Comparison of ENCODE assay signal across 27 cellular contexts in the genomic region with DNA sequence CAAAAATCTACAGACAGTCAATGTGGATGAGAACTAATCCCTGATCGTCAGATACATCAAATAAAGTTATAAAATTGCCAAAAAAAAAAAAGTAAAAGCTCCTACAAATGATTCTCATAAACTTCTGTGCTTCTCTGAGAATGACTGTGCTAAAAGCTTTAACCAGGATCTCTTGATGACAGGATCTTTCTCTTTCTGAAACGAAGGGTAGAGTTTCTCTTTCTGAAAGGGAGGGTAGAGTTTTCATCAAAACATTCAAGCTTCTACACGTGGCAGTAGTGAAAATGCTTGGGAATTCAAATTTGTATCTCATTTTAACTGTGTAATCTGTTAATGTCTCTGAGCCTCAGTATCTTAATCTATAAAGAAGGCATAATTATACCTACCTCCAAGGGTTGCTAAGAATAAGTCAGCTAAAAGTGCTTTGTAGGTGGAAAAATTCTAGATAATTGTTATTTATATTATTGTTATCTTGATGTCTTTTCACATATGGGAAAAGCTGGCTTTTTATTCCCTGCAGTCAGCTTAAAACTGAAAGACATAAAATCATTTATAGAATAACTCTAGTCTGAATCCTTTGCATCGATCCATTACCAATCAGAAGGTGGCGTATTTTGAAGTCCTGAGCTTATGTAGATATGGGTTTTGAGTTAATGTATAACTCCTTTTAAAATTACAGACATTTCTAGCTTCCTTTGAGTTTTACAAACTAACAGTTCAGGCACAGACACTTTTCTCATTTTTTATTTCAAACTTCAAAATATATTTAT.
DNase-seq lines count a peak whose midpoint lies in the region; ATAC-seq, FAIRE-seq and TF ChIP-seq lines count a peak whose summit lies in the region.
"Had no signal": no experiment of that assay in that cellular context is flagged by ENCODE, and none has a peak within 500 bp of the region (broad histone marks: within the 10 kb centered on the region; RNA-seq: fewer than 3 reads in every experiment).

No MANE protein-coding gene starts in this region.

- H3K36me3 ChIP-seq in pancreas = no peaks in the 10 kb centered on the region
- no peaks in the 10 kb centered on the region for H3K36me3 ChIP-seq in spleen
- H3K36me3 ChIP-seq: BE2C, HAP-1 had no signal

- H3K27ac ChIP-seq in C4-2B = no peak overlapping the region
- peak overlapping the region in 1 of 4 donors; percentile 55 for H3K27ac ChIP-seq in pancreas
- no peak overlapping the region for H3K27ac ChIP-seq in spleen

- peak; percentile 13; the same call in 1 of the 2 replicates for TF ChIP-seq CTCF in C4-2B (conservative IDR thresholded peaks at IDR 0.05)
- no peak for TF ChIP-seq CTCF in pancreas (IDR thresholded peaks at IDR 0.05)
- no peak for TF ChIP-seq CTCF in spleen (IDR thresholded peaks at IDR 0.05 in 8 of 11, conservative IDR thresholded peaks at IDR 0.05 in 3 of 11)

- H3K9me3 ChIP-seq in pancreas = no peaks in the 10 kb centered on the region
- H3K9me3 ChIP-seq in spleen = no peaks in the 10 kb centered on the region
- H3K9me3 ChIP-seq: BE2C, Caco-2, HAP-1, SK-N-SH had no signal

- TF ChIP-seq POLR2A in spleen (IDR thresholded peaks at IDR 0.05) = no peak

- peaks cover 5 to 19% (median 16%) of the 10 kb centered on the region in 3 donors for H3K4me1 ChIP-seq in pancreas
- no peaks in the 10 kb centered on the region for H3K4me1 ChIP-seq in spleen
- H3K4me1 ChIP-seq: BE2C, HAP-1 had no signal

- DNase-seq in pancreas (no peak), OCI-M2 (lab: John Stamatoyannopoulos, UW; ENCODE audit: unreplicated experiment) (no peak), spleen (no peak)
- DNase-seq in activated CD4-positive, alpha-beta T cell treated with anti-CD3 and anti-CD28 coated beads, Interleukin-2, amount 50 U/mL, for 4 hours = no peak
- DNase-seq: 8988T; BE2C; Caco-2; CD4-positive, alpha-beta T cell; DMS153; GDM1; KBM-7; NCI-H1105 treated with DMSO at 0.1 percent for 48 hours; NCI-H1694; NCI-H2107; NCI-H510A; NCI-H748 treated with DMSO at 0.1 percent for 48 hours; OCI-M1; RPMI8226; SHP77 treated with DMSO at 0.1 percent for 48 hours; SK-N-SH; T-cell had no signal

- H3K27me3 ChIP-seq in pancreas = no peaks in the 10 kb centered on the region
- H3K27me3 ChIP-seq in spleen (replicated peaks in 1 of 7) = no peaks in the 10 kb centered on the region
- H3K27me3 ChIP-seq: BE2C had no signal

- intact Hi-C loops in pancreas (cut with DNase I) = no loop called here
- intact Hi-C loops in spleen (cut with DNase I; ENCODE audit: low total_unique reads) = no loop called here

- H3K4me3 ChIP-seq in pancreas (no peak overlapping the region), spleen (no peak overlapping the region)
- H3K4me3 ChIP-seq: HAP-1 had no signal

- peak; percentile 31 for ATAC-seq in GM18873 (IDR thresholded peaks at IDR 0.05; ENCODE audit: low FRiP score, unreplicated experiment)
- ATAC-seq in HG02610 (IDR thresholded peaks at IDR 0.05; ENCODE audit: unreplicated experiment) = peak; percentile 21
- ATAC-seq in pancreas = peak in 1 of 4 donors; percentile 43
- ATAC-seq in HG02885 (IDR thresholded peaks at IDR 0.05; ENCODE audit: poor library complexity, unreplicated experiment) = no peak
- ATAC-seq: HepG2, T-cell had no signal

- 42 to 49% methylated on average over 5 of the region's 5 CpGs for WGBS in pancreas, 2 donors
- 68 to 77% (median 72%) methylated on average over 5 of the region's 5 CpGs for WGBS in spleen, 5 donors

- peak; percentile 5 for FAIRE-seq in pancreas (lab: Jason Lieb, UNC)
- FAIRE-seq: HepG2 had no signal
